ENCODE assay signal across 2 cellular contexts in genomic region chr14:19821016-19821415, GRCh38. TPM values are rescaled to one million over a fixed set of nuclear protein-coding genes. Genes with fewer than 3 reads are reported as not detected.
"Had no signal": no experiment of that assay in that cellular context is flagged by ENCODE, and none has a peak within 500 bp of the region (broad histone marks: within the 10 kb centered on the region; RNA-seq: fewer than 3 reads in every experiment).

No MANE protein-coding gene starts in this region.

RNA-seq across cellular contexts. Expression of gene OR4N2, which starts 17.4 kb away (rescaled TPM):
- total RNA-seq: G401, GM12878 had no signal
- polyA plus RNA-seq: GM12878 had no signal

RNA-seq across cellular contexts. Expression of gene OR4M1, which starts 47.7 kb away (rescaled TPM):
- total RNA-seq: G401, GM12878 had no signal
- polyA plus RNA-seq: GM12878 had no signal

RNA-seq across cellular contexts. Expression of gene OR4K2, which starts 53.9 kb away (rescaled TPM):
- total RNA-seq: G401, GM12878 had no signal
- polyA plus RNA-seq: GM12878 had no signal
